ENCODE assay signal across 8 cellular contexts in the genomic region with DNA sequence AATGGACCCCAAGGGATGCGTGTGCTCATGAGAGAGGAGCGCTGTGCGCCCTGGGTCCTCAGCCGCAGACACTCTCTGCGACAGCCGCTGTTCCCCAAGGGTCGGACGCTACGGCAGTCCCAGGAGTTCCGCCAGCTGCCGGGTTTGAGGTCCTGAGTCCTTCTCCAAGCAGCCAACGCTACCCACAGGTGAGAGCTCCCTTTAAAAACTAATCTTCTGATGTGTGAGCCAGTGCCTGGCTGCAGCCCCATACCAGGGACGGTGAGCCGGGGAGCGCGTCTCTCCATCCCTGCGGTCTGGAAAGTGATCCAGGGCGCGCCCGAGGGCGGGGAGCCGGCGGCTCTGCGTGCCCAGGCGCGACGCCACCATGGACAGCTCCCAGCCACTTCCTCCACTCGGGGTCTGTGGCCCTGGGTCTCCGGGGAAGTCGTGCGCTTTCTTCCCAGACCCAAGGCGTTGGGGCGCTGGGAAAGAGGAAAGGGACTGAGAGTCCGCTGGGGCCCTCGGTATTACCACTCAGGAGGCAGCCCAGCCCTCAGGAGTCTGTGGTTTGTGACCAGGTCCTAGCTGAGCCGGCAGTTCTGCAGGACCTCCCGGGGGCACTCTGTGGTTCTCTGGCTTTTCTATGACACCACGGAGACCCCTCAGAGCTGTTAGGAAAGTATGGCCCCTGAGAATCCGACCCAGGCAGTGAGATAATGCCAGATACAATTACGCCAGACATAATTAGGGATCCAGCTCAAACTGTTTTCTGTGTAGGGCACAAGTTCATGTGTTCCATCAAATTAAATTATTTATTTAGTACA. TPM values are rescaled to one million over a fixed set of nuclear protein-coding genes. Genes with fewer than 3 reads are reported as not detected.
DNase-seq lines count a peak whose midpoint lies in the region; ATAC-seq and TF ChIP-seq lines count a peak whose summit lies in the region.

No MANE protein-coding gene starts in this region.

- CTCF ChIA-PET in activated CD4-positive, alpha-beta memory T cell treated with anti-CD3 and anti-CD28 coated beads for 36 hours (lab: Charles Lee), result interaction anchor here (2.0 to 6.2 kb wide), 5 partner anchors 24 to 486 kb away, joined by 9 to 80 read pairs (median 18); no protein-coding TSS in a partner anchor

- DNase-seq in activated effector memory CD4-positive, alpha-beta T cell treated with anti-CD3 and anti-CD28 coated beads, Interleukin-2, amount 50 U/mL, for 16 hours, result peak; percentile 66
- no peak for DNase-seq in activated effector memory CD4-positive, alpha-beta T cell treated with Interleukin-2 at 50 U/mL for 16 hours
- peak; percentile 53 for DNase-seq in activated CD4-positive, alpha-beta memory T cell treated with anti-CD3 and anti-CD28 coated beads for 36 hours
- DNase-seq in foreskin keratinocyte, result peak in 1 of 2 donors; percentile 50
- DNase-seq in sciatic nerve (ENCODE audit: low spot score), result peak; percentile 77
- no peak for DNase-seq in KG1 (lab: John Stamatoyannopoulos, UW)
- no peak for DNase-seq in germinal center (ENCODE audit: low spot score)

- no peak for TF ChIP-seq CTCF in foreskin keratinocyte (conservative IDR thresholded peaks at IDR 0.05)

- H3K27ac Mint-ChIP-seq in activated CD4-positive, alpha-beta memory T cell treated with anti-CD3 and anti-CD28 coated beads for 36 hours, result no peak overlapping the region

- peaks cover 40% of the 10 kb centered on the region for H3K27me3 Mint-ChIP-seq in activated CD4-positive, alpha-beta memory T cell treated with anti-CD3 and anti-CD28 coated beads for 36 hours

- peaks cover 7% of the 10 kb centered on the region for H3K27me3 ChIP-seq in foreskin keratinocyte

- intact Hi-C loops in activated CD4-positive, alpha-beta memory T cell treated with anti-CD3 and anti-CD28 coated beads for 36 hours (cut with micrococcal nuclease), result loop anchor here (5.0 kb wide), 1 partner anchor 177 kb away; no protein-coding TSS in a partner anchor
- intact Hi-C loops in sciatic nerve (cut with DNase I), result loop anchor here (10.0 kb wide), 1 partner anchor 326 kb away; no protein-coding TSS in a partner anchor

- H3K27ac ChIP-seq in foreskin keratinocyte, result no peak overlapping the region

- peaks cover 26% of the 10 kb centered on the region for H3K4me1 Mint-ChIP-seq in activated CD4-positive, alpha-beta memory T cell treated with anti-CD3 and anti-CD28 coated beads for 36 hours (ENCODE audit: low read depth)

- no peak overlapping the region for H3K4me3 Mint-ChIP-seq in activated CD4-positive, alpha-beta memory T cell treated with anti-CD3 and anti-CD28 coated beads for 36 hours

- no peaks in the 10 kb centered on the region for H3K9me3 Mint-ChIP-seq in activated CD4-positive, alpha-beta memory T cell treated with anti-CD3 and anti-CD28 coated beads for 36 hours

- POLR2A ChIA-PET in activated CD4-positive, alpha-beta memory T cell treated with anti-CD3 and anti-CD28 coated beads for 36 hours (lab: Charles Lee), result no interaction called here

- ATAC-seq in foreskin keratinocyte, result peak; percentile 37
- ATAC-seq in sciatic nerve, result peak; percentile 40
- ATAC-seq in GM18520 (IDR thresholded peaks at IDR 0.05; ENCODE audit: unreplicated experiment), result no peak

- peaks cover 20% of the 10 kb centered on the region for H3K4me1 ChIP-seq in foreskin keratinocyte

- no peaks in the 10 kb centered on the region for H3K36me3 Mint-ChIP-seq in activated CD4-positive, alpha-beta memory T cell treated with anti-CD3 and anti-CD28 coated beads for 36 hours

RNA-seq across cellular contexts. Expression of gene CEMIP, which starts 1.4 kb away (rescaled TPM):
- total RNA-seq in activated CD4-positive, alpha-beta memory T cell treated with anti-CD3 and anti-CD28 coated beads for 36 hours, result under 1 TPM in 1 of 2 experiments, not detected in 1; 0.07 TPM
- total RNA-seq in foreskin keratinocyte (0.71 and 1.2 TPM in 2 replicates), sciatic nerve (9.9 TPM)
- polyA plus RNA-seq in foreskin keratinocyte, result 0.22 and 0.49 TPM in 2 replicates

Comparison
In these comparisons a context has a peak if more than half of its experiments do, and no peak if none do; other contexts are left out.
1. DNase-seq: peak in activated effector memory CD4-positive, alpha-beta T cell treated with anti-CD3 and anti-CD28 coated beads, Interleukin-2, amount 50 U/mL, for 16 hours (single experiment), activated CD4-positive, alpha-beta memory T cell treated with anti-CD3 and anti-CD28 coated beads for 36 hours (single experiment) and sciatic nerve (single experiment); none in activated effector memory CD4-positive, alpha-beta T cell treated with Interleukin-2 at 50 U/mL for 16 hours (single experiment), KG1 (single experiment) and germinal center (single experiment).